Comparison of ENCODE assay signal across 1 cellular context in genomic region chr7:3195160-3195559, GRCh38.
TF ChIP-seq lines count a peak whose summit lies in the region.

No MANE protein-coding gene starts in this region.

TF ChIP-seq in endothelial cell of umbilical vein, 7 proteins besides CTCF, POLR2A, EP300 and RAD21 (continued from another document):
- TF ChIP-seq GATA2 (IDR thresholded peaks at IDR 0.05; ENCODE audit: insufficient read depth, insufficient read length, low read depth, low read length), result no peak
TF ChIP-seq in endothelial cell of umbilical vein: peak in this region for 0.
